Comparison of ENCODE assay signal across 18 cellular contexts in genomic region chr6:49082611-49083010, GRCh38.
DNase-seq lines count a peak whose midpoint lies in the region; ATAC-seq, FAIRE-seq and TF ChIP-seq lines count a peak whose summit lies in the region.
"Had no signal": no experiment of that assay in that cellular context is flagged by ENCODE, and none has a peak within 500 bp of the region (broad histone marks: within the 10 kb centered on the region; RNA-seq: fewer than 3 reads in every experiment).

No MANE protein-coding gene starts in this region.

- H3K9me3 ChIP-seq in RWPE2 (ENCODE audit: severe bottlenecking) (no peaks in the 10 kb centered on the region), testis (no peaks in the 10 kb centered on the region), kidney (ENCODE audit: control insufficient read depth in 1 of 2, low read length in 2 of 2) (no peaks in the 10 kb centered on the region), OCI-LY7 (ENCODE audit: low read length) (no peaks in the 10 kb centered on the region)
- H3K9me3 ChIP-seq: HAP-1 had no signal

- CTCF ChIA-PET in OCI-LY7 (lab: Charles Lee; ENCODE audit: unreplicated experiment): no interaction called here

- H3K79me2 ChIP-seq in OCI-LY7 (ENCODE audit: insufficient read depth, low read depth, low read length): no peaks in the 10 kb centered on the region

- intact Hi-C loops in testis (cut with DNase I; ENCODE audit: low total_unique reads): no loop called here
- intact Hi-C loops in kidney (cut with DNase I): no loop called here
- intact Hi-C loops in OCI-LY7 (cut with micrococcal nuclease; ENCODE audit: unreplicated experiment): no loop called here

- no peak overlapping the region for H2AFZ ChIP-seq in OCI-LY7 (ENCODE audit: low read length)

- TF ChIP-seq POLR2A in testis (IDR thresholded peaks at IDR 0.05): no peak

- H3K27ac ChIP-seq in RWPE2 (ENCODE audit: poor library complexity, severe bottlenecking) (no peak overlapping the region), epithelial cell of prostate (no peak overlapping the region), testis (no peak overlapping the region), kidney (ENCODE audit: low read depth in 2 of 2, low read length in 2 of 2) (no peak overlapping the region), OCI-LY7 (ENCODE audit: low read depth, low read length, poor library complexity, severe bottlenecking) (no peak overlapping the region)
- H3K27ac ChIP-seq: C4-2B had no signal

- DNase-seq in EL: peak; percentile 6
- DNase-seq in HCEC 1CT: peak; percentile 12
- DNase-seq in RWPE2 (ENCODE audit: low spot score): no peak
- peak; percentile 3 for DNase-seq in epithelial cell of prostate (ENCODE audit: low read depth, low spot score)
- no peak for DNase-seq in putamen (ENCODE audit: low spot score)
- no peak for DNase-seq in testis
- DNase-seq in kidney: no peak
- no peak for DNase-seq in OCI-LY7 (ENCODE audit: low spot score)
- DNase-seq: CD4-positive, alpha-beta memory T cell; DMS79; GF-D8; GOT3; HFFc6 had no signal

- H3K36me3 ChIP-seq in RWPE2 (ENCODE audit: low read depth): no peaks in the 10 kb centered on the region
- H3K36me3 ChIP-seq in testis (ENCODE audit: low read depth, missing control alignments): no peaks in the 10 kb centered on the region
- no peaks in the 10 kb centered on the region for H3K36me3 ChIP-seq in kidney (ENCODE audit: control insufficient read depth in 1 of 2, insufficient read depth in 2 of 2, low read length in 2 of 2)
- no peaks in the 10 kb centered on the region for H3K36me3 ChIP-seq in OCI-LY7 (ENCODE audit: insufficient read depth, low read length)
- H3K36me3 ChIP-seq: HAP-1 had no signal

- no TSS peak for BruUV-seq in OCI-LY7 (replicated peaks; lab: Mats Ljungman, UMichigan)

- H3K9ac ChIP-seq in kidney (ENCODE audit: low read length in 2 of 2): no peak overlapping the region

- ATAC-seq in RWPE2 (ENCODE audit: low read depth): peak; percentile 36; the same call in 1 of the 3 replicates
- ATAC-seq: HepG2 had no signal

- WGBS in testis, 2 donors: 75 to 79% methylated on average over 2 of the region's 2 CpGs

- H4K20me1 ChIP-seq in OCI-LY7 (ENCODE audit: insufficient read depth, low read length): no peaks in the 10 kb centered on the region

- FAIRE-seq in kidney (lab: Jason Lieb, UNC): no peak
- FAIRE-seq: GM19239, HepG2, HTR-8/SVneo had no signal

- H3K4me3 ChIP-seq in RWPE2 (ENCODE audit: severe bottlenecking): no peak overlapping the region
- H3K4me3 ChIP-seq in testis: no peak overlapping the region
- H3K4me3 ChIP-seq in kidney (ENCODE audit: low read length in 2 of 2): no peak overlapping the region
- H3K4me3 ChIP-seq in OCI-LY7 (ENCODE audit: low read depth, low read length, poor library complexity, severe bottlenecking): no peak overlapping the region
- H3K4me3 ChIP-seq: HAP-1 had no signal

- no peaks in the 10 kb centered on the region for H3K9me2 ChIP-seq in OCI-LY7 (ENCODE audit: insufficient read depth, low read length)

- POLR2A ChIA-PET in OCI-LY7 (lab: Charles Lee): no interaction called here

- H3K27me3 ChIP-seq in RWPE2 (ENCODE audit: insufficient read depth, poor library complexity, severe bottlenecking) (no peaks in the 10 kb centered on the region), testis (no peaks in the 10 kb centered on the region)

- no peak overlapping the region for H3K4me2 ChIP-seq in OCI-LY7 (ENCODE audit: low read length)

- TF ChIP-seq CTCF in RWPE2 (IDR thresholded peaks at IDR 0.05; ENCODE audit: poor library complexity, severe bottlenecking): no peak
- no peak for TF ChIP-seq CTCF in testis (IDR thresholded peaks at IDR 0.05)
- no peak for TF ChIP-seq CTCF in kidney (IDR thresholded peaks at IDR 0.05; ENCODE audit: borderline replicate concordance, extremely low read depth, insufficient read depth)
- TF ChIP-seq CTCF in OCI-LY7 (conservative IDR thresholded peaks at IDR 0.05; ENCODE audit: low read length): no peak

- no peaks in the 10 kb centered on the region for H3K4me1 ChIP-seq in RWPE2 (ENCODE audit: insufficient read depth, poor library complexity, severe bottlenecking)
- H3K4me1 ChIP-seq in testis: no peaks in the 10 kb centered on the region
- H3K4me1 ChIP-seq in kidney (ENCODE audit: control insufficient read depth in 1 of 2, insufficient read depth in 1 of 2, low read depth in 1 of 2, low read length in 2 of 2): no peaks in the 10 kb centered on the region
- H3K4me1 ChIP-seq in OCI-LY7 (ENCODE audit: insufficient read depth, low read length, poor library complexity, severe bottlenecking): no peaks in the 10 kb centered on the region
- H3K4me1 ChIP-seq: HAP-1 had no signal

Comparison
In these comparisons a context has a peak if more than half of its experiments do, and no peak if none do; other contexts are left out.
1. DNase-seq: peak in EL (single experiment), HCEC 1CT (single experiment) and epithelial cell of prostate (single experiment); none in RWPE2 (single experiment), putamen (single experiment), testis (single experiment), kidney (single experiment) and OCI-LY7 (single experiment).